1 cellular context compared by ENCODE assay signal in the genomic region with DNA sequence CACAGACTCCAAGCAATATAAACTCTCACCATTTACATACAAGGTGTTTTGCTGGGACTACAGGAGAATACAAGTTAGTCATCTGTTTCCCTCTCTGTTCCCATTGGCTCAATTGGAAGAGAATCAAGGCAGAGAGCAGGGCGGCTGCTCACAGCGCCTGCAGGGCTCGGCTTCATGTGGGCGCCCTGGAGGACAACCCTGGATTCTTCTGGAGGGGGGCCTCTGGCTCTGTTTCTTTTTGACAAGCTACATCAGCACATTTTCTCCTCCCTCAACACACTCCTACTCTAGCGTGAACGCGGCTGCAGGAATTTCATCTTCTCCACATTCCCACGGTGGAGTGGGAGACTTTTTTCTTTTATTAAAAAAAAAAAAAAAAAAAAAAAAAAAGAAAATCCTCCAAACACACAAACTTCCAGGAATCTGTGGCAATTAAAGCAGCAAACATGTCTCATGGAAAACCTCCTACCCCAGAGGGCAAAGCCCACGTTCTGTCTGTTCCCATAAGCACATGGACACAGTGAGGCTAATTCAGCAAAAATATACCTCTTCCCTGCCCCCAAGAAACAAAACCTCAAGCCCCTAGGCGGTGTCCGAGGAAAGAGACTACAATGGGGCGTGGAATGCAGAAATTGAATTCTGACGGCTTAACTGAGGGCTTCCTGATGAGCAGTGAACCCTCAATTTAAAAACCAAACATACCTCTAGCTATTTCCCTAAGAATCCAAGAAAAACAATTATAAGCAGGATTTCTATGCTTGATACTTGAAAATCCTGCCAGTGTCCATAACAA.
TF ChIP-seq lines count a peak whose summit lies in the region.

No MANE protein-coding gene starts in this region.

TF ChIP-seq in WTC11, 78 proteins besides CTCF, POLR2A, EP300 and RAD21 (continued from another document):
- TF ChIP-seq, protein P1, sequence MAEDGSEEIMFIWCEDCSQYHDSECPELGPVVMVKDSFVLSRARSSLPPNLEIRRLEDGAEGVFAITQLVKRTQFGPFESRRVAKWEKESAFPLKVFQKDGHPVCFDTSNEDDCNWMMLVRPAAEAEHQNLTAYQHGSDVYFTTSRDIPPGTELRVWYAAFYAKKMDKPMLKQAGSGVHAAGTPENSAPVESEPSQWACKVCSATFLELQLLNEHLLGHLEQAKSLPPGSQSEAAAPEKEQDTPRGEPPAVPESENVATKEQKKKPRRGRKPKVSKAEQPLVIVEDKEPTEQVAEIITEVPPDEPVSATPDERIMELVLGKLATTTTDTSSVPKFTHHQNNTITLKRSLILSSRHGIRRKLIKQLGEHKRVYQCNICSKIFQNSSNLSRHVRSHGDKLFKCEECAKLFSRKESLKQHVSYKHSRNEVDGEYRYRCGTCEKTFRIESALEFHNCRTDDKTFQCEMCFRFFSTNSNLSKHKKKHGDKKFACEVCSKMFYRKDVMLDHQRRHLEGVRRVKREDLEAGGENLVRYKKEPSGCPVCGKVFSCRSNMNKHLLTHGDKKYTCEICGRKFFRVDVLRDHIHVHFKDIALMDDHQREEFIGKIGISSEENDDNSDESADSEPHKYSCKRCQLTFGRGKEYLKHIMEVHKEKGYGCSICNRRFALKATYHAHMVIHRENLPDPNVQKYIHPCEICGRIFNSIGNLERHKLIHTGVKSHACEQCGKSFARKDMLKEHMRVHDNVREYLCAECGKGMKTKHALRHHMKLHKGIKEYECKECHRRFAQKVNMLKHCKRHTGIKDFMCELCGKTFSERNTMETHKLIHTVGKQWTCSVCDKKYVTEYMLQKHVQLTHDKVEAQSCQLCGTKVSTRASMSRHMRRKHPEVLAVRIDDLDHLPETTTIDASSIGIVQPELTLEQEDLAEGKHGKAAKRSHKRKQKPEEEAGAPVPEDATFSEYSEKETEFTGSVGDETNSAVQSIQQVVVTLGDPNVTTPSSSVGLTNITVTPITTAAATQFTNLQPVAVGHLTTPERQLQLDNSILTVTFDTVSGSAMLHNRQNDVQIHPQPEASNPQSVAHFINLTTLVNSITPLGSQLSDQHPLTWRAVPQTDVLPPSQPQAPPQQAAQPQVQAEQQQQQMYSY (CRISPR knock-in tag; IDR thresholded peaks at IDR 0.05): no peak
- TF ChIP-seq OVOL2 (CRISPR knock-in tag; IDR thresholded peaks at IDR 0.05; ENCODE audit: borderline replicate concordance): no peak
- no peak for TF ChIP-seq KAT7 (CRISPR knock-in tag; IDR thresholded peaks at IDR 0.05; ENCODE audit: borderline replicate concordance)
- no peak for TF ChIP-seq GABPB1 (CRISPR knock-in tag; IDR thresholded peaks at IDR 0.05)
